ENCODE assay signal across 16 cellular contexts in the genomic region with DNA sequence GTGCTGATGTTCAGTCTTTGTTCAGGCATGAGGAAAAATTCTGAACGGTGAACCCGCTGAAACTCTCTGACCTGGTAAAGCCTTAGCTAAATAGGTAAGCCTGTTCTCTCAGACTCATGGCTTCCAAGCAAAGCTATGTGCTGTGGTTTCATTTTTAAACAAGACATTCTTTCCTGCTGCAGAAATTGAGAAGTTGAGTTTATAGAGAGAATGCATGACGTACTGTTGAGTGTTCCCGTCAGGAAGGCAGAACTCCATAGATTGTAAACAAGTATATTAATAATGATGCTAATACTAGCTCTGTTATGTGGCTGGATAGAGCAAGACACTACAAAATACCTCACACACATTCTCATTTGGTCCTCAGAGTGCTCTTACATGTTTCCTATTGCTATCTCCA.
DNase-seq lines count a peak whose midpoint lies in the region; TF ChIP-seq lines count a peak whose summit lies in the region.
"Had no signal": no experiment of that assay in that cellular context is flagged by ENCODE, and none has a peak within 500 bp of the region (broad histone marks: within the 10 kb centered on the region; RNA-seq: fewer than 3 reads in every experiment).

No MANE protein-coding gene starts in this region.

- no peaks in the 10 kb centered on the region for H3F3A ChIP-seq in neural progenitor cell (ENCODE audit: low read depth)

- peaks cover 30% of the 10 kb centered on the region for H3K4me1 Mint-ChIP-seq in neural progenitor cell
- H3K4me1 Mint-ChIP-seq in activated T-helper 1 cell treated with anti-CD3 and anti-CD28 coated beads, Interleukin-12 subunit alpha, Interleukin-12 subunit beta, Interleukin-2, Interleukin-4 antibody, amounts not matched to agents 30 ng/mL and 10 ng/mL and 1 ng/mL, durations not matched to agents 14 hours and 24 hours and 36 hours (ENCODE audit: low read depth) = no peaks in the 10 kb centered on the region
- H3K4me1 Mint-ChIP-seq: B cell; CD4-positive, CD25-positive, alpha-beta regulatory T cell had no signal

- H3K27me3 Mint-ChIP-seq in neural progenitor cell (ENCODE audit: insufficient read depth, low read depth) = peaks cover 2% of the 10 kb centered on the region
- H3K27me3 Mint-ChIP-seq in activated T-helper 1 cell treated with anti-CD3 and anti-CD28 coated beads, Interleukin-12 subunit alpha, Interleukin-12 subunit beta, Interleukin-2, Interleukin-4 antibody, amounts not matched to agents 30 ng/mL and 10 ng/mL and 1 ng/mL, durations not matched to agents 14 hours and 24 hours and 36 hours (ENCODE audit: insufficient read depth) = peaks cover 4% of the 10 kb centered on the region

- no peaks in the 10 kb centered on the region for H3K4me1 ChIP-seq in neural progenitor cell
- H3K4me1 ChIP-seq: BLaER1, Caco-2, HAP-1 had no signal

- no peak overlapping the region for H3K9ac ChIP-seq in neural progenitor cell
- H3K9ac ChIP-seq: BLaER1 had no signal

- H3K9me3 ChIP-seq in neural progenitor cell (ENCODE audit: low read depth) = no peaks in the 10 kb centered on the region
- H3K9me3 ChIP-seq: BLaER1, Caco-2, HAP-1 had no signal

- H3K79me2 ChIP-seq in neural progenitor cell (ENCODE audit: low read depth) = no peaks in the 10 kb centered on the region

- H3K27ac ChIP-seq in neural progenitor cell = no peak overlapping the region
- H3K27ac ChIP-seq: BLaER1, C4-2B had no signal

- no peaks in the 10 kb centered on the region for H3K9me3 Mint-ChIP-seq in neural progenitor cell
- no peaks in the 10 kb centered on the region for H3K9me3 Mint-ChIP-seq in activated T-helper 1 cell treated with anti-CD3 and anti-CD28 coated beads, Interleukin-12 subunit alpha, Interleukin-12 subunit beta, Interleukin-2, Interleukin-4 antibody, amounts not matched to agents 30 ng/mL and 10 ng/mL and 1 ng/mL, durations not matched to agents 14 hours and 24 hours and 36 hours
- H3K9me3 Mint-ChIP-seq: CD8-positive, alpha-beta T cell had no signal

- H3K36me3 Mint-ChIP-seq in neural progenitor cell = no peaks in the 10 kb centered on the region
- no peaks in the 10 kb centered on the region for H3K36me3 Mint-ChIP-seq in activated T-helper 1 cell treated with anti-CD3 and anti-CD28 coated beads, Interleukin-12 subunit alpha, Interleukin-12 subunit beta, Interleukin-2, Interleukin-4 antibody, amounts not matched to agents 30 ng/mL and 10 ng/mL and 1 ng/mL, durations not matched to agents 14 hours and 24 hours and 36 hours (ENCODE audit: low read depth)
- H3K36me3 Mint-ChIP-seq: CD4-positive, CD25-positive, alpha-beta regulatory T cell; CD8-positive, alpha-beta T cell had no signal

- H3K27ac Mint-ChIP-seq in neural progenitor cell = peak overlapping the region; percentile 4
- no peak overlapping the region for H3K27ac Mint-ChIP-seq in activated T-helper 1 cell treated with anti-CD3 and anti-CD28 coated beads, Interleukin-12 subunit alpha, Interleukin-12 subunit beta, Interleukin-2, Interleukin-4 antibody, amounts not matched to agents 30 ng/mL and 10 ng/mL and 1 ng/mL, durations not matched to agents 14 hours and 24 hours and 36 hours
- H3K27ac Mint-ChIP-seq: B cell; CD4-positive, CD25-positive, alpha-beta regulatory T cell; CD8-positive, alpha-beta T cell had no signal

- H4K20me1 ChIP-seq in neural progenitor cell (ENCODE audit: low read depth) = no peaks in the 10 kb centered on the region
- H4K20me1 ChIP-seq: BLaER1 had no signal

- no peaks in the 10 kb centered on the region for H3K36me3 ChIP-seq in neural progenitor cell
- H3K36me3 ChIP-seq: BLaER1, HAP-1 had no signal

- intact Hi-C loops in activated T-helper 1 cell treated with anti-CD3 and anti-CD28 coated beads, Interleukin-12 subunit alpha, Interleukin-12 subunit beta, Interleukin-2, Interleukin-4 antibody, amounts not matched to agents 30 ng/mL and 10 ng/mL and 1 ng/mL, durations not matched to agents 14 hours and 24 hours and 36 hours (cut with micrococcal nuclease) = no loop called here

- TF ChIP-seq CTCF in choroid plexus epithelial cell (conservative IDR thresholded peaks at IDR 0.05; ENCODE audit: low read depth, low read length) (no peak), neural progenitor cell (IDR thresholded peaks at IDR 0.05) (no peak)

- DNase-seq in HCEC 1CT (peak; percentile 37), choroid plexus epithelial cell (ENCODE audit: low read depth) (peak; percentile 0), neural progenitor cell (ENCODE audit: low spot score) (no peak), nucleus accumbens (lab: John Stamatoyannopoulos, UW) (no peak), NCI-H1048 (lab: John Stamatoyannopoulos, UW) (no peak)
- no peak for DNase-seq in activated T-helper 1 cell treated with anti-CD3 and anti-CD28 coated beads, Interleukin-12 subunit alpha, Interleukin-12 subunit beta, Interleukin-2, Interleukin-4 antibody, amounts not matched to agents 30 ng/mL and 10 ng/mL and 1 ng/mL, durations not matched to agents 14 hours and 24 hours and 36 hours (ENCODE audit: low spot score)
- DNase-seq: Caco-2; CD4-positive, CD25-positive, alpha-beta regulatory T cell; CD8-positive, alpha-beta T cell; DMS153; DND-41; GOT3 had no signal

- H3K4me3 Mint-ChIP-seq in neural progenitor cell = no peak overlapping the region
- H3K4me3 Mint-ChIP-seq in activated T-helper 1 cell treated with anti-CD3 and anti-CD28 coated beads, Interleukin-12 subunit alpha, Interleukin-12 subunit beta, Interleukin-2, Interleukin-4 antibody, amounts not matched to agents 30 ng/mL and 10 ng/mL and 1 ng/mL, durations not matched to agents 14 hours and 24 hours and 36 hours = no peak overlapping the region
- H3K4me3 Mint-ChIP-seq: B cell; CD4-positive, CD25-positive, alpha-beta regulatory T cell; CD8-positive, alpha-beta T cell had no signal

- no peak overlapping the region for H3K4me3 ChIP-seq in choroid plexus epithelial cell (ENCODE audit: low read depth, low read length)
- H3K4me3 ChIP-seq in neural progenitor cell = no peak overlapping the region
- H3K4me3 ChIP-seq: BLaER1, HAP-1 had no signal

- no peak overlapping the region for H3K4me2 ChIP-seq in neural progenitor cell
- H3K4me2 ChIP-seq: BLaER1 had no signal

- no peak overlapping the region for H2AFZ ChIP-seq in neural progenitor cell (replicated peaks)

- H3K27me3 ChIP-seq in neural progenitor cell = no peaks in the 10 kb centered on the region
- H3K27me3 ChIP-seq: BLaER1 had no signal

Comparison
In these comparisons a context has a peak if more than half of its experiments do, and no peak if none do; other contexts are left out.
1. DNase-seq: peak in HCEC 1CT (single experiment) and choroid plexus epithelial cell (single experiment); none in neural progenitor cell (single experiment), nucleus accumbens (0 of 56), NCI-H1048 (single experiment) and activated T-helper 1 cell treated with anti-CD3 and anti-CD28 coated beads, Interleukin-12 subunit alpha, Interleukin-12 subunit beta, Interleukin-2, Interleukin-4 antibody, amounts not matched to agents 30 ng/mL and 10 ng/mL and 1 ng/mL, durations not matched to agents 14 hours and 24 hours and 36 hours (single experiment).